8 cellular contexts compared by ENCODE assay signal in genomic region chr13:42215578-42216421, GRCh38. TPM values are rescaled to one million over a fixed set of nuclear protein-coding genes. Genes with fewer than 3 reads are reported as not detected.
DNase-seq lines count a peak whose midpoint lies in the region; ATAC-seq and TF ChIP-seq lines count a peak whose summit lies in the region.

No MANE protein-coding gene starts in this region.

- CTCF ChIA-PET in GM10248 (lab: Yijun Ruan, JAX), result interaction anchor here (0.9 to 1.6 kb wide), 5 partner anchors 9 to 548 kb away, joined by 3 to 9 read pairs (median 3); no protein-coding TSS in a partner anchor

- no peak for TF ChIP-seq POLR2A in body of pancreas (IDR thresholded peaks at IDR 0.05)

- H3K4me3 ChIP-seq in AG09309 (ENCODE audit: control insufficient read depth, low read depth, low read length), result no peak overlapping the region
- no peak overlapping the region for H3K4me3 ChIP-seq in body of pancreas

- H3K36me3 ChIP-seq in body of pancreas (replicated peaks in 1 of 2; ENCODE audit: insufficient read depth in 1 of 2, low read depth in 2 of 2), result peaks cover 0 to 4% of the 10 kb centered on the region in 2 donors

- H3K27me3 ChIP-seq in body of pancreas, result no peaks in the 10 kb centered on the region

- intact Hi-C loops in body of pancreas (cut with DNase I), result no loop called here

- DNase-seq in AG09309 (ENCODE audit: low read depth) (no peak), GM10248 (ENCODE audit: extremely low spot score) (no peak), NCI-H748 (lab: John Stamatoyannopoulos, UW; ENCODE audit: unreplicated experiment) (peak; percentile 5), body of pancreas (peak in 2 of 4 donors; percentile 12 to 27), medulla oblongata (ENCODE audit: extremely low spot score) (peak; percentile 31)

- no peaks in the 10 kb centered on the region for H3K9me3 ChIP-seq in body of pancreas

- H3K27ac ChIP-seq in body of pancreas, result no peak overlapping the region

- POLR2A ChIA-PET in GM10248 (lab: Yijun Ruan, JAX), result no interaction called here

- TF ChIP-seq CTCF in AG09309 (IDR thresholded peaks at IDR 0.05; ENCODE audit: control insufficient read depth, insufficient read depth, low read depth, low read length, missing control alignments) (peak; percentile 63), GM10248 (IDR thresholded peaks at IDR 0.05; ENCODE audit: control extremely low read depth, extremely low read depth, low read depth, missing control alignments) (peak; percentile 37), body of pancreas (IDR thresholded peaks at IDR 0.05) (peak in 5 of 7 experiments; percentile 12 to 39 (median 24))

- WGBS in body of pancreas, 2 donors, result 53 to 58% methylated on average over 6 of the region's 6 CpGs

- ATAC-seq in body of pancreas (no peak), HG02970 (IDR thresholded peaks at IDR 0.05; ENCODE audit: low FRiP score, unreplicated experiment) (no peak), HG03469 (IDR thresholded peaks at IDR 0.05; ENCODE audit: unreplicated experiment) (no peak), GM21390 (IDR thresholded peaks at IDR 0.05; ENCODE audit: unreplicated experiment) (no peak)

- no peaks in the 10 kb centered on the region for H3K4me1 ChIP-seq in body of pancreas

RNA-seq across cellular contexts. Expression of gene AKAP11, which starts 56.2 kb away (rescaled TPM):
- total RNA-seq in body of pancreas, result 10 to 100 TPM; 12.5 to 17.9 TPM

Comparison
In these comparisons a context has a peak if more than half of its experiments do, and no peak if none do; other contexts are left out.
1. DNase-seq: peak in NCI-H748 (single experiment) and medulla oblongata (single experiment); none in AG09309 (single experiment) and GM10248 (single experiment).
2. Peak in every context shown above with its lines, with median percentiles within 50 percentile points of each other: CTCF ChIP-seq.